In genomic region chr21:43269461-43269860, GRCh38 we compare ENCODE assay signal across 11 cellular contexts.
A peak's percentile ranks its signal among the peaks of the same experiment; 100 is the strongest.
DNase-seq lines count a peak whose midpoint lies in the region; ATAC-seq and TF ChIP-seq lines count a peak whose summit lies in the region.
"Had no signal": no experiment of that assay in that cellular context is flagged by ENCODE, and none has a peak within 500 bp of the region (broad histone marks: within the 10 kb centered on the region; RNA-seq: fewer than 3 reads in every experiment).

No MANE protein-coding gene starts in this region.

- H3K36me3 Mint-ChIP-seq in WTC11 (no peaks in the 10 kb centered on the region), endodermal cell (ENCODE audit: low read depth) (no peaks in the 10 kb centered on the region)

- no peaks in the 10 kb centered on the region for H3K4me1 ChIP-seq in endodermal cell (ENCODE audit: control insufficient read depth, insufficient read depth, low read length)

- no peak overlapping the region for H3K27ac Mint-ChIP-seq in WTC11
- H3K27ac Mint-ChIP-seq in endodermal cell = no peak overlapping the region

- H3K9me3 Mint-ChIP-seq in WTC11 (no peaks in the 10 kb centered on the region), endodermal cell (no peaks in the 10 kb centered on the region)

- WGBS in endodermal cell (ENCODE audit: insufficient coverage in 1 of 2, insufficient read length in 1 of 2), 2 experiments = 86 to 94% methylated on average over 8 to 10 of the region's 10 CpGs

- H3K27me3 Mint-ChIP-seq in WTC11 (ENCODE audit: low read depth) (no peaks in the 10 kb centered on the region), endodermal cell (ENCODE audit: insufficient read depth) (no peaks in the 10 kb centered on the region)

- TF ChIP-seq CTCF in GM12873 (IDR thresholded peaks at IDR 0.05; ENCODE audit: insufficient read depth, low read depth, low read length, missing control alignments) = peak; percentile 58
- TF ChIP-seq CTCF in WTC11 (IDR thresholded peaks at IDR 0.05) = no peak
- peak; percentile 73 for TF ChIP-seq CTCF in endodermal cell (conservative IDR thresholded peaks at IDR 0.05)

- H3K4me3 ChIP-seq in endodermal cell (ENCODE audit: low read length) = no peak overlapping the region

- POLR2A ChIA-PET in WTC11 (lab: Charles Lee) = no interaction called here

- ATAC-seq in WTC11 (peak; percentile 83), HG02678 (IDR thresholded peaks at IDR 0.05; ENCODE audit: unreplicated experiment) (no peak)

- peak; percentile 58 for DNase-seq in WTC11 (ENCODE audit: low spot score)
- DNase-seq in endodermal cell = peak; percentile 81
- peak; percentile 25 for DNase-seq in stimulated activated CD4-positive, alpha-beta T cell treated with anti-CD3 and anti-CD28 coated beads, Interleukin-4, amount 100 ng/mL, for 24 hours
- no peak for DNase-seq in Kasumi-1 (lab: John Stamatoyannopoulos, UW)
- no peak for DNase-seq in HK-2 (ENCODE audit: unreplicated experiment)
- no peak for DNase-seq in islet precursor cell
- DNase-seq: cortex of kidney, NCI-H82, nucleus accumbens had no signal

- H3K27me3 ChIP-seq in endodermal cell (ENCODE audit: control insufficient read depth, insufficient read depth, low read length, poor library complexity, severe bottlenecking) = no peaks in the 10 kb centered on the region

- no peaks in the 10 kb centered on the region for H3K9me3 ChIP-seq in endodermal cell (ENCODE audit: control insufficient read depth, low read length)

- H3K4me3 Mint-ChIP-seq in WTC11 (no peak overlapping the region), endodermal cell (no peak overlapping the region)

- CTCF ChIA-PET in WTC11 (lab: Charles Lee) = interaction anchor here (1.0 to 2.5 kb wide), 5 partner anchors 9 to 77 kb away, joined by 3 to 11 read pairs (median 5); no protein-coding TSS in a partner anchor

- no peaks in the 10 kb centered on the region for H3K4me1 Mint-ChIP-seq in WTC11
- H3K4me1 Mint-ChIP-seq in endodermal cell = no peaks in the 10 kb centered on the region

- H3K9ac ChIP-seq in endodermal cell (ENCODE audit: extremely low read depth, low read length, poor library complexity, severe bottlenecking) = no peak overlapping the region

- H3K27ac ChIP-seq in endodermal cell (ENCODE audit: low read depth, low read length) = no peak overlapping the region

- H3K36me3 ChIP-seq in endodermal cell (ENCODE audit: control insufficient read depth, insufficient read depth, low read length) = no peaks in the 10 kb centered on the region

TF ChIP-seq in WTC11, 78 proteins besides CTCF, POLR2A, EP300 and RAD21:
- peak; percentile 30; the same call in 1 of the 2 replicates for TF ChIP-seq SP1 (CRISPR knock-in tag; conservative IDR thresholded peaks at IDR 0.05)
- no peak for TF ChIP-seq E2F4 (CRISPR knock-in tag; IDR thresholded peaks at IDR 0.05; ENCODE audit: borderline replicate concordance, low read depth)
- TF ChIP-seq ZNF121 (CRISPR knock-in tag; IDR thresholded peaks at IDR 0.05) = peak; percentile 88

Comparison
In these comparisons a context has a peak if more than half of its experiments do, and no peak if none do; other contexts are left out.
1. DNase-seq: peak in WTC11 (single experiment), endodermal cell (single experiment) and stimulated activated CD4-positive, alpha-beta T cell treated with anti-CD3 and anti-CD28 coated beads, Interleukin-4, amount 100 ng/mL, for 24 hours (single experiment); none in Kasumi-1 (0 of 2), HK-2 (single experiment) and islet precursor cell (single experiment).